7 cellular contexts compared by ENCODE assay signal in genomic region chr12:41521872-41522379, GRCh38.
DNase-seq lines count a peak whose midpoint lies in the region; ATAC-seq and TF ChIP-seq lines count a peak whose summit lies in the region.

No MANE protein-coding gene starts in this region.

- H2AFZ ChIP-seq in parathyroid adenoma: no peak overlapping the region

- no peak overlapping the region for H3K27ac ChIP-seq in effector memory CD4-positive, alpha-beta T cell (ENCODE audit: insufficient read depth, low read length, poor library complexity, severe bottlenecking)
- H3K27ac ChIP-seq in parathyroid adenoma (no peak overlapping the region), transverse colon (peak overlapping the region in 2 of 4 donors; percentile 26 to 30)

- TF ChIP-seq CTCF in parathyroid adenoma (IDR thresholded peaks at IDR 0.05) (no peak), transverse colon (IDR thresholded peaks at IDR 0.05) (no peak)

- ATAC-seq in GM18502 (IDR thresholded peaks at IDR 0.05; ENCODE audit: poor library complexity, unreplicated experiment): peak; percentile 67
- peak; percentile 58 for ATAC-seq in HG02588 (IDR thresholded peaks at IDR 0.05; ENCODE audit: unreplicated experiment)

- no peak for TF ChIP-seq EP300 in transverse colon (IDR thresholded peaks at IDR 0.05; ENCODE audit: low read depth)

- H3K36me3 ChIP-seq in effector memory CD4-positive, alpha-beta T cell (ENCODE audit: control insufficient read depth, insufficient read depth, low read length): no peaks in the 10 kb centered on the region
- H3K36me3 ChIP-seq in parathyroid adenoma (ENCODE audit: control insufficient read depth, insufficient read depth, low read length) (no peaks in the 10 kb centered on the region), transverse colon (no peaks in the 10 kb centered on the region)

- no peaks in the 10 kb centered on the region for H3K27me3 ChIP-seq in effector memory CD4-positive, alpha-beta T cell (replicated peaks; ENCODE audit: control insufficient read depth, insufficient read depth, low read length, poor library complexity, severe bottlenecking)
- H3K27me3 ChIP-seq in parathyroid adenoma (ENCODE audit: control insufficient read depth, insufficient read depth, low read length) (no peaks in the 10 kb centered on the region), transverse colon (no peaks in the 10 kb centered on the region)

- no peaks in the 10 kb centered on the region for H3K9me3 ChIP-seq in effector memory CD4-positive, alpha-beta T cell (ENCODE audit: control insufficient read depth, low read length)
- H3K9me3 ChIP-seq in parathyroid adenoma (ENCODE audit: control insufficient read depth, low read length) (no peaks in the 10 kb centered on the region), transverse colon (no peaks in the 10 kb centered on the region)

- no peak for TF ChIP-seq POLR2A in transverse colon (IDR thresholded peaks at IDR 0.05)

- H3K4me1 ChIP-seq in effector memory CD4-positive, alpha-beta T cell (ENCODE audit: control insufficient read depth, insufficient read depth, low read length, poor library complexity, severe bottlenecking): peaks cover 3% of the 10 kb centered on the region
- H3K4me1 ChIP-seq in parathyroid adenoma: no peaks in the 10 kb centered on the region
- H3K4me1 ChIP-seq in transverse colon: peaks cover 0 to 9% (median 4%) of the 10 kb centered on the region in 4 donors

- H3K79me2 ChIP-seq in parathyroid adenoma: no peaks in the 10 kb centered on the region

- in situ Hi-C loops in transverse colon (cut with MboI; ENCODE audit: low pct_ligation_motif_present in 1 of 4, low pct_unique_long_range_greater_than_20kb in 1 of 4, low sequenced_read_pairs in 3 of 4): no loop called here

- no peak overlapping the region for H3K9ac ChIP-seq in parathyroid adenoma

- WGBS in transverse colon (ENCODE audit: low coverage in 1 of 2), 2 donors: 15 to 25% methylated on average over 1 of the region's 1 CpG

- DNase-seq in NCI-H524 (lab: John Stamatoyannopoulos, UW) (peak; percentile 54 to 85), SKM-1 (lab: John Stamatoyannopoulos, UW; ENCODE audit: unreplicated experiment) (no peak), transverse colon (no peak)
- no peak for DNase-seq in effector memory CD4-positive, alpha-beta T cell

- intact Hi-C loops in transverse colon (cut with DNase I; ENCODE audit: low total_unique reads): no loop called here

- peak overlapping the region; percentile 20 for H3K4me3 ChIP-seq in effector memory CD4-positive, alpha-beta T cell (ENCODE audit: insufficient read depth, low read depth, low read length, poor library complexity, severe bottlenecking)
- H3K4me3 ChIP-seq in parathyroid adenoma (ENCODE audit: low read depth, low read length) (peak overlapping the region; percentile 0), transverse colon (peak overlapping the region in 1 of 4 donors; percentile 6)

- peak overlapping the region; percentile 2 for H3K4me2 ChIP-seq in parathyroid adenoma (ENCODE audit: low read length)

Comparison
In these comparisons a context has a peak if more than half of its experiments do, and no peak if none do; other contexts are left out.
1. DNase-seq: peak in NCI-H524 (2 of 2); none in effector memory CD4-positive, alpha-beta T cell (0 of 3), SKM-1 (single experiment) and transverse colon (single experiment).